1 cellular context compared by ENCODE assay signal in the genomic region with DNA sequence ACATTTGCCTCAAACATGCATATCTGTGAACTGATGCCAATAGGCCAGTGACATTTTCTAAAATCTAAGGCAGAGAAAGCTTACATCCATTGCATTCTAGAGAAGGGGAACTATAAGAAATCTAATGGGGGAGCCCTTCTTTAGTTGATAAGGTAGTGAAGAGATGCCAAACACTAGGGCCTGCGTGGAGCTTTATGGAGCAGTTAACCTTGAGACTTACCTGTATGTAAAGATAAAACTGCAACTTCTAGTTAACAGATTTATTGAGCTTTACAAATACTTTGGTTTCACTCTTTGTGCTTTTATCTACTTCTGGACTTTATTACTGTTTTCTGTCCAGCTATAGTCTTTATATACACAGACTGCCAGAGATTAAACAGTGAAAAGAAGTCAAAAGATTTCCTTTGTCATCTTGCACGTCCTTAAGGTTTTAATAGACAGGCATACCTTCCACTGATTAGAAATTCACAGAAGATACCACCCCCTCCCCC.
TF ChIP-seq lines count a peak whose summit lies in the region.

No MANE protein-coding gene starts in this region.

TF ChIP-seq in IMR-90, 13 proteins besides CTCF, POLR2A, EP300 and RAD21:
- TF ChIP-seq ELK1 (IDR thresholded peaks at IDR 0.05; ENCODE audit: borderline replicate concordance, low read depth, low read length): no peak
- TF ChIP-seq USF2 (IDR thresholded peaks at IDR 0.05; ENCODE audit: low read depth, low read length): no peak
- TF ChIP-seq RCOR1 (IDR thresholded peaks at IDR 0.05; ENCODE audit: insufficient replicate concordance, low read length): no peak
